ENCODE assay signal across 26 cellular contexts in genomic region chr19:7297742-7298141, GRCh38.
"Had no signal": no experiment of that assay in that cellular context is flagged by ENCODE, and none has a peak within 500 bp of the region (broad histone marks: within the 10 kb centered on the region; RNA-seq: fewer than 3 reads in every experiment).

No MANE protein-coding gene starts in this region.

- H3K27ac Mint-ChIP-seq: immature natural killer cell; mesothelial cell of epicardium; naive B cell; nephron progenitor cell; stimulated activated effector memory CD8-positive, alpha-beta T cell treated with anti-CD3 and anti-CD28 coated beads, Interleukin-12 subunit alpha, Interleukin-12 subunit beta, amount 100 ng/mL, for 72 hours; stimulated activated naive CD8-positive, alpha-beta T cell treated with anti-CD3 and anti-CD28 coated beads, Interleukin-15, amount 100 ng/mL, for 72 hours had no signal

- H3K27ac ChIP-seq: left ventricle myocardium inferior, pancreas, prostate gland, skin epidermis, tibial nerve, upper lobe of left lung, vagina had no signal

- H3K9me3 Mint-ChIP-seq: immature natural killer cell; mesothelial cell of epicardium; naive B cell; nephron progenitor cell; stimulated activated effector memory CD8-positive, alpha-beta T cell treated with anti-CD3 and anti-CD28 coated beads, Interleukin-12 subunit alpha, Interleukin-12 subunit beta, amount 100 ng/mL, for 72 hours; stimulated activated naive CD8-positive, alpha-beta T cell treated with anti-CD3 and anti-CD28 coated beads, Interleukin-15, amount 100 ng/mL, for 72 hours had no signal

- H3K36me3 Mint-ChIP-seq: immature natural killer cell; mesothelial cell of epicardium; naive B cell; stimulated activated effector memory CD8-positive, alpha-beta T cell treated with anti-CD3 and anti-CD28 coated beads, Interleukin-12 subunit alpha, Interleukin-12 subunit beta, amount 100 ng/mL, for 72 hours had no signal

- H3K9me3 ChIP-seq: left ventricle myocardium inferior, pancreas, prostate gland, tibial nerve, upper lobe of left lung, vagina had no signal

- H3K4me3 ChIP-seq: left ventricle myocardium inferior, lung, pancreas, prostate gland, skin epidermis, tibial nerve, upper lobe of left lung, vagina had no signal

- ATAC-seq: pancreas; right cardiac atrium; sciatic nerve; stimulated activated effector memory CD8-positive, alpha-beta T cell treated with anti-CD3 and anti-CD28 coated beads, Interleukin-12 subunit alpha, Interleukin-12 subunit beta, amount 100 ng/mL, for 72 hours; stimulated activated naive CD8-positive, alpha-beta T cell treated with anti-CD3 and anti-CD28 coated beads, Interleukin-15, amount 100 ng/mL, for 72 hours had no signal

- H3K4me1 ChIP-seq: prostate gland had no signal

- H3K27me3 ChIP-seq: pancreas, tibial nerve, upper lobe of left lung, vagina had no signal

- H3K4me3 Mint-ChIP-seq: immature natural killer cell; mesothelial cell of epicardium; nephron progenitor cell; stimulated activated effector memory CD8-positive, alpha-beta T cell treated with anti-CD3 and anti-CD28 coated beads, Interleukin-12 subunit alpha, Interleukin-12 subunit beta, amount 100 ng/mL, for 72 hours; stimulated activated naive CD8-positive, alpha-beta T cell treated with anti-CD3 and anti-CD28 coated beads, Interleukin-15, amount 100 ng/mL, for 72 hours had no signal

- FAIRE-seq: islet of Langerhans, pancreas had no signal

- H3K36me3 ChIP-seq: left ventricle myocardium inferior, pancreas, prostate gland, tibial nerve, upper lobe of left lung, vagina had no signal

- DNase-seq: head of caudate nucleus; hypothalamus; immature natural killer cell; left ventricle myocardium inferior; mesendoderm; naive B cell; nephron progenitor cell; pancreas; posterior cingulate gyrus; retina; right cardiac atrium; stimulated activated CD4-positive, alpha-beta T cell treated with anti-CD3 and anti-CD28 coated beads, Interleukin-12 subunit alpha, Interleukin-12 subunit beta, amount 100 ng/mL, for 4 hours; stimulated activated CD4-positive, alpha-beta T cell treated with anti-CD3 and anti-CD28 coated beads, Interleukin-4, amount 100 ng/mL, for 24 hours; stimulated activated naive CD4-positive, alpha-beta T cell; stimulated activated naive CD8-positive, alpha-beta T cell treated with anti-CD3 and anti-CD28 coated beads, Interleukin-15, amount 100 ng/mL, for 72 hours; substantia nigra; upper lobe of left lung had no signal
